In genomic region chr10:29414501-29414900, GRCh38 we compare ENCODE assay signal across 24 cellular contexts.
"Had no signal": no experiment of that assay in that cellular context is flagged by ENCODE, and none has a peak within 500 bp of the region (broad histone marks: within the 10 kb centered on the region; RNA-seq: fewer than 3 reads in every experiment).

No MANE protein-coding gene starts in this region.

- H3K79me2 ChIP-seq: hepatocyte had no signal

- H3K4me3 ChIP-seq: hepatocyte, left ventricle myocardium inferior, lung, psoas muscle, spleen, testis, tibial nerve, upper lobe of right lung had no signal

- H3K9me3 ChIP-seq: left ventricle myocardium inferior, neutrophil, psoas muscle, spleen, testis, tibial nerve, upper lobe of right lung had no signal

- H3K27ac ChIP-seq: foreskin keratinocyte, hepatocyte, left ventricle myocardium inferior, neutrophil, psoas muscle, spleen, testis, tibial nerve, upper lobe of right lung had no signal

- H3K36me3 ChIP-seq: neutrophil had no signal

- H2AFZ ChIP-seq: hepatocyte had no signal

- ATAC-seq: effector memory CD8-positive, alpha-beta T cell; foreskin keratinocyte; left cardiac atrium; naive thymus-derived CD4-positive, alpha-beta T cell; psoas muscle; sciatic nerve; stimulated activated memory B cell treated with anti-CD40 and anti-IgM and Interleukin-4, amounts not matched to agents 10 μg/mL and 1 μg/mL and 100 μg/mL, for 72 hours; upper lobe of right lung had no signal

- DNase-seq: effector memory CD8-positive, alpha-beta T cell; erythroblast; foreskin keratinocyte; head of caudate nucleus; kidney; left cardiac atrium; left ventricle myocardium inferior; mesendoderm; naive thymus-derived CD4-positive, alpha-beta T cell; nephron progenitor cell; psoas muscle; retina; spleen; stimulated activated CD4-positive, alpha-beta T cell treated with anti-CD3 and anti-CD28 coated beads, Interleukin-15, amount 100 ng/mL, for 24 hours; stimulated activated CD4-positive, alpha-beta T cell treated with anti-CD3 and anti-CD28 coated beads, Interleukin-1b, Interleukin-23, amount 100 ng/mL, for 48 hours; stimulated activated CD4-positive, alpha-beta T cell treated with anti-CD3 and anti-CD28 coated beads, Interleukin-4, amount 100 ng/mL, for 24 hours; testis; upper lobe of right lung had no signal

- H3K27me3 ChIP-seq: foreskin keratinocyte, hepatocyte, neutrophil, spleen, testis, tibial nerve, upper lobe of right lung had no signal

- H3K4me2 ChIP-seq: hepatocyte had no signal
